Comparison of ENCODE assay signal across 15 cellular contexts in genomic region chr6:82506526-82506925, GRCh38.
DNase-seq lines count a peak whose midpoint lies in the region; ATAC-seq and TF ChIP-seq lines count a peak whose summit lies in the region.
"Had no signal": no experiment of that assay in that cellular context is flagged by ENCODE, and none has a peak within 500 bp of the region (broad histone marks: within the 10 kb centered on the region; RNA-seq: fewer than 3 reads in every experiment).

No MANE protein-coding gene starts in this region.

- no peaks in the 10 kb centered on the region for H3K27me3 ChIP-seq in breast epithelium
- no peaks in the 10 kb centered on the region for H3K27me3 ChIP-seq in BE2C
- H3K27me3 ChIP-seq: BLaER1 treated with 17β-estradiol and CSF1 and Interleukin-3, amounts not matched to agents 10 nM and 100 nM had no signal

- H3K9me3 Mint-ChIP-seq in MCF 10A (ENCODE audit: unreplicated experiment) (peaks cover 8% of the 10 kb centered on the region), WTC11 (peaks cover 37% of the 10 kb centered on the region), nephron progenitor cell (peaks cover 8% of the 10 kb centered on the region)

- CTCF ChIA-PET in MCF 10A (lab: Yijun Ruan, JAX), result no interaction called here
- CTCF ChIA-PET in WTC11 (lab: Charles Lee), result no interaction called here

- H3K27me3 Mint-ChIP-seq in MCF 10A (ENCODE audit: insufficient read depth, unreplicated experiment), result no peaks in the 10 kb centered on the region
- H3K27me3 Mint-ChIP-seq in WTC11 (ENCODE audit: low read depth), result no peaks in the 10 kb centered on the region
- no peaks in the 10 kb centered on the region for H3K27me3 Mint-ChIP-seq in nephron progenitor cell (ENCODE audit: low read depth, poor library complexity)

- no peak overlapping the region for H3K27ac Mint-ChIP-seq in MCF 10A (ENCODE audit: low read depth, unreplicated experiment)
- H3K27ac Mint-ChIP-seq in WTC11, result 0 out of 2 replicates have a peak overlapping the region, but pooled peaks have one; percentile 33
- no peak overlapping the region for H3K27ac Mint-ChIP-seq in nephron progenitor cell

- no peak overlapping the region for H3K27ac ChIP-seq in breast epithelium
- H3K27ac ChIP-seq: 22Rv1; BLaER1 treated with 17β-estradiol and CSF1 and Interleukin-3, amounts not matched to agents 10 nM and 100 nM; HL-60; PC-9 had no signal

- H3K4me1 Mint-ChIP-seq in MCF 10A (ENCODE audit: insufficient read depth, unreplicated experiment), result no peaks in the 10 kb centered on the region
- H3K4me1 Mint-ChIP-seq in WTC11, result peaks cover 13% of the 10 kb centered on the region
- H3K4me1 Mint-ChIP-seq in nephron progenitor cell, result no peaks in the 10 kb centered on the region

- TF ChIP-seq CTCF in MCF 10A (IDR thresholded peaks at IDR 0.05; ENCODE audit: unreplicated experiment), result no peak
- TF ChIP-seq CTCF in breast epithelium (IDR thresholded peaks at IDR 0.05), result no peak
- no peak for TF ChIP-seq CTCF in WTC11 (IDR thresholded peaks at IDR 0.05)
- no peak for TF ChIP-seq CTCF in fibroblast of mammary gland (conservative IDR thresholded peaks at IDR 0.05; ENCODE audit: control insufficient read depth, insufficient read depth, low read depth, low read length)
- TF ChIP-seq CTCF in BE2C (IDR thresholded peaks at IDR 0.05; ENCODE audit: low read depth, low read length), result no peak
- TF ChIP-seq CTCF in nephron progenitor cell (IDR thresholded peaks at IDR 0.05), result no peak

- ATAC-seq in WTC11, result peak; percentile 55
- ATAC-seq: HCT116 had no signal

- intact Hi-C loops in MCF 10A (cut with micrococcal nuclease), result no loop called here
- intact Hi-C loops in breast epithelium (cut with DNase I; ENCODE audit: low total_unique reads), result no loop called here

- no peak overlapping the region for H3K4me3 Mint-ChIP-seq in MCF 10A (ENCODE audit: unreplicated experiment)
- H3K4me3 Mint-ChIP-seq in WTC11, result no peak overlapping the region
- no peak overlapping the region for H3K4me3 Mint-ChIP-seq in nephron progenitor cell

- H3K9me3 ChIP-seq in breast epithelium (no peaks in the 10 kb centered on the region), BE2C (no peaks in the 10 kb centered on the region)
- H3K9me3 ChIP-seq: BLaER1 treated with 17β-estradiol and CSF1 and Interleukin-3, amounts not matched to agents 10 nM and 100 nM had no signal

- BruUV-seq in MCF 10A (replicated peaks; lab: Mats Ljungman, UMichigan), result no TSS peak

- DNase-seq in MCF 10A (ENCODE audit: unreplicated experiment) (peak; percentile 36), breast epithelium (ENCODE audit: low spot score in 2 of 2) (no peak), WTC11 (ENCODE audit: low spot score) (no peak), fibroblast of mammary gland (ENCODE audit: low read depth) (peak; percentile 62), H4 (ENCODE audit: low spot score) (no peak), BE2C (no peak), SW480 (ENCODE audit: low spot score) (no peak), nephron progenitor cell (no peak)
- DNase-seq: DMS 273 treated with DMSO at 0.1 percent for 48 hours, NCI-H187 treated with DMSO at 0.1 percent for 48 hours, PC-9 had no signal

- H3K4me3 ChIP-seq in breast epithelium, result no peak overlapping the region
- H3K4me3 ChIP-seq in fibroblast of mammary gland (ENCODE audit: control insufficient read depth, low read depth, low read length), result no peak overlapping the region
- no peak overlapping the region for H3K4me3 ChIP-seq in BE2C (ENCODE audit: low read depth, low read length)
- H3K4me3 ChIP-seq: BLaER1 treated with 17β-estradiol and CSF1 and Interleukin-3, amounts not matched to agents 10 nM and 100 nM; PC-9 had no signal

- TF ChIP-seq POLR2A in breast epithelium (IDR thresholded peaks at IDR 0.05), result no peak

- no peaks in the 10 kb centered on the region for H3K4me1 ChIP-seq in breast epithelium
- H3K4me1 ChIP-seq in BE2C, result no peaks in the 10 kb centered on the region
- H3K4me1 ChIP-seq: BLaER1 treated with 17β-estradiol and CSF1 and Interleukin-3, amounts not matched to agents 10 nM and 100 nM had no signal

- H3K36me3 ChIP-seq in breast epithelium, result no peaks in the 10 kb centered on the region
- H3K36me3 ChIP-seq in BE2C, result no peaks in the 10 kb centered on the region
- H3K36me3 ChIP-seq: BLaER1 treated with 17β-estradiol and CSF1 and Interleukin-3, amounts not matched to agents 10 nM and 100 nM had no signal

- POLR2A ChIA-PET in MCF 10A (lab: Yijun Ruan, JAX) (no interaction called here), WTC11 (lab: Charles Lee) (no interaction called here)

- H3K36me3 Mint-ChIP-seq in MCF 10A (ENCODE audit: insufficient read depth, unreplicated experiment), result peaks cover 7% of the 10 kb centered on the region
- peaks cover 11% of the 10 kb centered on the region; the same call in 1 of the 2 replicates for H3K36me3 Mint-ChIP-seq in WTC11
- H3K36me3 Mint-ChIP-seq in nephron progenitor cell (ENCODE audit: low read depth), result no peaks in the 10 kb centered on the region

TF ChIP-seq in WTC11, 78 proteins besides CTCF, POLR2A, EP300 and RAD21 (continues in another document):
- TF ChIP-seq KAT7 (CRISPR knock-in tag; IDR thresholded peaks at IDR 0.05; ENCODE audit: borderline replicate concordance) (no peak), ZNF317 (CRISPR knock-in tag; IDR thresholded peaks at IDR 0.05; ENCODE audit: borderline replicate concordance, low read depth) (no peak), FOXP1 (CRISPR knock-in tag; IDR thresholded peaks at IDR 0.05; ENCODE audit: borderline replicate concordance) (no peak), MYBL2 (CRISPR knock-in tag; IDR thresholded peaks at IDR 0.05) (no peak), ATF1 (CRISPR knock-in tag; IDR thresholded peaks at IDR 0.05) (no peak), NFYB (CRISPR knock-in tag; conservative IDR thresholded peaks at IDR 0.05; ENCODE audit: low read depth) (no peak), NFATC4 (CRISPR knock-in tag; IDR thresholded peaks at IDR 0.05) (no peak), FOXJ3 (CRISPR knock-in tag; IDR thresholded peaks at IDR 0.05; ENCODE audit: borderline replicate concordance) (no peak), RELA (CRISPR knock-in tag; IDR thresholded peaks at IDR 0.05; ENCODE audit: borderline replicate concordance) (no peak), ZNF263 (CRISPR knock-in tag; IDR thresholded peaks at IDR 0.05; ENCODE audit: low read depth) (no peak)
- TF ChIP-seq, protein P1, sequence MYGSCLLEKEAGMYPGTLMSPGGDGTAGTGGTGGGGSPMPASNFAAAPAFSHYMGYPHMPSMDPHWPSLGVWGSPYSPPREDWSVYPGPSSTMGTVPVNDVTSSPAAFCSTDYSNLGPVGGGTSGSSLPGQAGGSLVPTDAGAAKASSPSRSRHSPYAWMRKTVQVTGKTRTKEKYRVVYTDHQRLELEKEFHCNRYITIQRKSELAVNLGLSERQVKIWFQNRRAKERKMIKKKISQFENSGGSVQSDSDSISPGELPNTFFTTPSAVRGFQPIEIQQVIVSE (CRISPR knock-in tag; IDR thresholded peaks at IDR 0.05; ENCODE audit: borderline replicate concordance), result no peak
- TF ChIP-seq, protein P2, sequence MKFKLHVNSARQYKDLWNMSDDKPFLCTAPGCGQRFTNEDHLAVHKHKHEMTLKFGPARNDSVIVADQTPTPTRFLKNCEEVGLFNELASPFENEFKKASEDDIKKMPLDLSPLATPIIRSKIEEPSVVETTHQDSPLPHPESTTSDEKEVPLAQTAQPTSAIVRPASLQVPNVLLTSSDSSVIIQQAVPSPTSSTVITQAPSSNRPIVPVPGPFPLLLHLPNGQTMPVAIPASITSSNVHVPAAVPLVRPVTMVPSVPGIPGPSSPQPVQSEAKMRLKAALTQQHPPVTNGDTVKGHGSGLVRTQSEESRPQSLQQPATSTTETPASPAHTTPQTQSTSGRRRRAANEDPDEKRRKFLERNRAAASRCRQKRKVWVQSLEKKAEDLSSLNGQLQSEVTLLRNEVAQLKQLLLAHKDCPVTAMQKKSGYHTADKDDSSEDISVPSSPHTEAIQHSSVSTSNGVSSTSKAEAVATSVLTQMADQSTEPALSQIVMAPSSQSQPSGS (CRISPR knock-in tag; IDR thresholded peaks at IDR 0.05; ENCODE audit: borderline replicate concordance, low read depth), result no peak
- TF ChIP-seq, protein P3, sequence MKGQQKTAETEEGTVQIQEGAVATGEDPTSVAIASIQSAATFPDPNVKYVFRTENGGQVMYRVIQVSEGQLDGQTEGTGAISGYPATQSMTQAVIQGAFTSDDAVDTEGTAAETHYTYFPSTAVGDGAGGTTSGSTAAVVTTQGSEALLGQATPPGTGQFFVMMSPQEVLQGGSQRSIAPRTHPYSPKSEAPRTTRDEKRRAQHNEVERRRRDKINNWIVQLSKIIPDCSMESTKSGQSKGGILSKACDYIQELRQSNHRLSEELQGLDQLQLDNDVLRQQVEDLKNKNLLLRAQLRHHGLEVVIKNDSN (CRISPR knock-in tag; IDR thresholded peaks at IDR 0.05), result no peak
- TF ChIP-seq, protein P4, sequence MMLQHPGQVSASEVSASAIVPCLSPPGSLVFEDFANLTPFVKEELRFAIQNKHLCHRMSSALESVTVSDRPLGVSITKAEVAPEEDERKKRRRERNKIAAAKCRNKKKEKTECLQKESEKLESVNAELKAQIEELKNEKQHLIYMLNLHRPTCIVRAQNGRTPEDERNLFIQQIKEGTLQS (CRISPR knock-in tag; conservative IDR thresholded peaks at IDR 0.05), result no peak
- TF ChIP-seq, protein P5, sequence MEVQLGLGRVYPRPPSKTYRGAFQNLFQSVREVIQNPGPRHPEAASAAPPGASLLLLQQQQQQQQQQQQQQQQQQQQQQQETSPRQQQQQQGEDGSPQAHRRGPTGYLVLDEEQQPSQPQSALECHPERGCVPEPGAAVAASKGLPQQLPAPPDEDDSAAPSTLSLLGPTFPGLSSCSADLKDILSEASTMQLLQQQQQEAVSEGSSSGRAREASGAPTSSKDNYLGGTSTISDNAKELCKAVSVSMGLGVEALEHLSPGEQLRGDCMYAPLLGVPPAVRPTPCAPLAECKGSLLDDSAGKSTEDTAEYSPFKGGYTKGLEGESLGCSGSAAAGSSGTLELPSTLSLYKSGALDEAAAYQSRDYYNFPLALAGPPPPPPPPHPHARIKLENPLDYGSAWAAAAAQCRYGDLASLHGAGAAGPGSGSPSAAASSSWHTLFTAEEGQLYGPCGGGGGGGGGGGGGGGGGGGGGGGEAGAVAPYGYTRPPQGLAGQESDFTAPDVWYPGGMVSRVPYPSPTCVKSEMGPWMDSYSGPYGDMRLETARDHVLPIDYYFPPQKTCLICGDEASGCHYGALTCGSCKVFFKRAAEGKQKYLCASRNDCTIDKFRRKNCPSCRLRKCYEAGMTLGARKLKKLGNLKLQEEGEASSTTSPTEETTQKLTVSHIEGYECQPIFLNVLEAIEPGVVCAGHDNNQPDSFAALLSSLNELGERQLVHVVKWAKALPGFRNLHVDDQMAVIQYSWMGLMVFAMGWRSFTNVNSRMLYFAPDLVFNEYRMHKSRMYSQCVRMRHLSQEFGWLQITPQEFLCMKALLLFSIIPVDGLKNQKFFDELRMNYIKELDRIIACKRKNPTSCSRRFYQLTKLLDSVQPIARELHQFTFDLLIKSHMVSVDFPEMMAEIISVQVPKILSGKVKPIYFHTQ (CRISPR knock-in tag; IDR thresholded peaks at IDR 0.05), result no peak

Comparison
In these comparisons a context has a peak if more than half of its experiments do, and no peak if none do; other contexts are left out.
1. DNase-seq: peak in MCF 10A (single experiment) and fibroblast of mammary gland (single experiment); none in breast epithelium (0 of 2), WTC11 (single experiment), H4 (single experiment), BE2C (single experiment), SW480 (single experiment) and nephron progenitor cell (single experiment).